ENCODE assay signal across 9 cellular contexts in the genomic region with DNA sequence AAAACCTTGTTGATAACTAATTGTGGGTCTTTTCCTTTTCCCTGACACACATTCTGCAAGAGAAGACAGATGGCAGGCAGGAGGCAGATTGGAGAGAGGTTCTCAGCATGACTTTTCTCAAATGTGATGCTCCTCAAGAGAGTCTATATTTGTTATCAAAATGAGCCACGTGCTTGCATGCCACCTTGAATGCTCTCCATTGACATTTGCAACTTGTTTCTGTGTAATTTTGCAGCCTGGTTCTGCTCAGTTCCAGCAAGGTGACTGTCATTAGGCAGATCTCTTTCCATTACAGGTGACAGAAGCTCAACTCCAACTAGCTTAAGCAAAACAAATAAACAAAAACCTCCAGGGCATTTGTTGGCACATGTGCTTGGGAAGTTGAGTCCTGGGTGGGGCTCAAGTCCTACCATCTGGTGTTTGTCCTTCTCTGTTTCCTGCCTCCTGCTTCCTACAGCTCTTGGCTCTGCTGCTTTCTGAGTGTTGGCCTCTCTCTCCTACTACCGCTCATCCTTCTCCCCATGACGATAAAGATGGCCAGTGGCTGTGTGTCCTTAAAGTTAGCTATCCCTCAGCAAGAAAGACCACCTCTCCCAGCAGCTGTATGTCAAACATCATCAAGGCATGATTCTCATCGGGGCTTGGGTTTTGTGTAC. TPM values are rescaled to one million over a fixed set of nuclear protein-coding genes. Genes with fewer than 3 reads are reported as not detected.
DNase-seq lines count a peak whose midpoint lies in the region; ATAC-seq, FAIRE-seq and TF ChIP-seq lines count a peak whose summit lies in the region.
"Had no signal": no experiment of that assay in that cellular context is flagged by ENCODE, and none has a peak within 500 bp of the region (broad histone marks: within the 10 kb centered on the region; RNA-seq: fewer than 3 reads in every experiment).

No MANE protein-coding gene starts in this region.

- DNase-seq in G401 (ENCODE audit: low spot score), result peak; percentile 92
- DNase-seq in NCI-H69 (lab: John Stamatoyannopoulos, UW), result peak; percentile 85
- DNase-seq in spleen, result peak; percentile 49
- DNase-seq in stimulated activated CD4-positive, alpha-beta T cell treated with anti-CD3 and anti-CD28 coated beads, Interleukin-1b, Interleukin-23, amount 100 ng/mL, for 48 hours, result no peak
- no peak for DNase-seq in HTR-8/SVneo (ENCODE audit: insufficient read length, low spot score)
- DNase-seq: activated CD4-positive, alpha-beta T cell treated with anti-CD3 and anti-CD28 coated beads, Interleukin-2, amount 50 U/mL, for 48 hours; activated naive CD4-positive, alpha-beta T cell treated with anti-CD3 and anti-CD28 coated beads, Interleukin-2, amount 50 U/mL, for 16 hours had no signal

- WGBS in gastroesophageal sphincter (ENCODE audit: low coverage in 1 of 2), 2 donors, result 40 to 44% methylated on average over 1 to 4 of the region's 4 CpGs
- whole genome bisulfite sequencing in spleen, 5 donors, result 54 to 72% (median 65%) methylated on average over 4 of the region's 4 CpGs

- H3K27ac ChIP-seq in gastroesophageal sphincter, result peak overlapping the region in 3 of 4 donors; percentile 38 to 60 (median 48)
- peak overlapping the region in 7 of 8 donors; percentile 30 to 81 (median 64) for H3K27ac ChIP-seq in spleen

- no peak for FAIRE-seq in HTR-8/SVneo (lab: Jason Lieb, UNC)

- ATAC-seq in gastroesophageal sphincter, result peak; percentile 51
- ATAC-seq in HG02981 (IDR thresholded peaks at IDR 0.05; ENCODE audit: unreplicated experiment), result no peak

- intact Hi-C loops in spleen (cut with DNase I; ENCODE audit: low total_unique reads), result loop anchor here (10.0 kb wide), 1 partner anchor 49 kb away; no protein-coding TSS in a partner anchor

- H3K4me3 ChIP-seq in gastroesophageal sphincter, result no peak overlapping the region
- H3K4me3 ChIP-seq in spleen, result no peak overlapping the region

- no peak for TF ChIP-seq CTCF in gastroesophageal sphincter (IDR thresholded peaks at IDR 0.05)
- TF ChIP-seq CTCF in spleen (IDR thresholded peaks at IDR 0.05 in 8 of 11, conservative IDR thresholded peaks at IDR 0.05 in 3 of 11), result no peak

- H3K9me3 ChIP-seq in gastroesophageal sphincter (no peaks in the 10 kb centered on the region), spleen (no peaks in the 10 kb centered on the region)

- no peaks in the 10 kb centered on the region for H3K36me3 ChIP-seq in gastroesophageal sphincter
- peaks cover 0 to 7% (median 0%) of the 10 kb centered on the region in 6 donors for H3K36me3 ChIP-seq in spleen

- in situ Hi-C loops in G401 (cut with HindIII; ENCODE audit: low sequenced_read_pairs), result no loop called here

- no peaks in the 10 kb centered on the region for H3K27me3 ChIP-seq in gastroesophageal sphincter
- no peaks in the 10 kb centered on the region for H3K27me3 ChIP-seq in spleen (replicated peaks in 1 of 7)

- TF ChIP-seq EP300 in gastroesophageal sphincter (IDR thresholded peaks at IDR 0.05), result no peak

- H3K4me1 ChIP-seq in gastroesophageal sphincter (peaks cover 0 to 26% (median 16%) of the 10 kb centered on the region in 3 donors), spleen (peaks cover 13 to 71% (median 43%) of the 10 kb centered on the region in 6 donors)

- TF ChIP-seq POLR2A in gastroesophageal sphincter (IDR thresholded peaks at IDR 0.05) (no peak), spleen (IDR thresholded peaks at IDR 0.05) (no peak)

RNA-seq across cellular contexts. Expression of gene GRK5, which starts 56.7 kb away (rescaled TPM):
- 5.0 and 5.8 TPM in 2 replicates for total RNA-seq in G401 (2014; rRNA removed; shearing (Covaris generic))
- 10 to 100 TPM; 28.8 to 71.6 (median 47.7) TPM for total RNA-seq in gastroesophageal sphincter
- 10 to 100 TPM; 47.2 to 85.2 (median 59.7) TPM for total RNA-seq in spleen
- 10 to 100 TPM; 15.5 to 25.0 (median 18.4) TPM for polyA plus RNA-seq in spleen

Comparison
In these comparisons a context has a peak if more than half of its experiments do, and no peak if none do; other contexts are left out.
1. DNase-seq: peak in G401 (single experiment), NCI-H69 (single experiment) and spleen (single experiment); none in stimulated activated CD4-positive, alpha-beta T cell treated with anti-CD3 and anti-CD28 coated beads, Interleukin-1b, Interleukin-23, amount 100 ng/mL, for 48 hours (single experiment) and HTR-8/SVneo (single experiment).